In the genomic region with DNA sequence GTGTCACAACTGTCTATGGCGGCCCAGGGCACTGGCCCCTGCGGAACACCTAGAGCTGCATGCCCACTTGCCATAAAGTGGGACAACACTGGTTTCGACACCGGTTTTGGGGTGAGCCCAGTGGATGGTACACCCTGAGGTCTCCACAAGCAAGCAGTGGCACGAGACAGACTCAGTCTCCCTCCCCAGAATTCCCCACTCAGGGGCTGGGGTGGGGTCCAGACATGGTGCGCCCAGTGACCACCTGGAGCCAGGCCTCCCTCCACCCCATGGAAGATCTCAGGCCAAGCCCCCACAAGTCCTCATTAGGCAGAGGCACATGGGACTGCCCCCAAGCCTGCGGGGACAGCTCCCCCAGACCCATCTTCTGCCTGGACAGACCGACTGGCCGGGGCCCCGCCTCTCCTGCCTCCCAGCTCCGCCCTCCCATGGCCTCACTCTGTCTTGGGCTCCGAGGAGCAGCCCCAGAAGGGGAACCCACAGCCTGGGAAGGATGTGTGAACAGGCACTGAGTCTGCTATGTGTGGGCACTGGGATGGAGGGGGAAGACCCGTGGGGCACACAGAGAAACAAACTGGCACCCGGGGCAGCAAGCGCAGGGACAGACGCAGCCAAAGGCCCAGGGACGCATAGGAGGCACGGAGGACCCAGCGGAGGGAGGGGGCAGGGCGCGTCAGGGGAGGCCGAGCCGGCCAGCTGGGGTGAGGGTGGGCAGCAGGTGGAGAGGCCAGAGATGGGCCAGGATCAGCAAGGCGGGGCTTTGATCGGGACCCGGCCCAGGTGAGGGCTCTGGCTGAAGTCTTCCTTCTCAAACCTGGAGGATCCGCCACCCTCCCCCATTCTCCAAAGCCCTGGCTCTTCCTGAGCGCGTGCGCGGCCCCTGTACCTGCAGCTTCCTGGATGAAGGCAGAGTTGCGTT, we compare ENCODE assay signal across 24 cellular contexts. TPM values are rescaled to one million over a fixed set of nuclear protein-coding genes. Genes with fewer than 3 reads are reported as not detected.
DNase-seq lines count a peak whose midpoint lies in the region; ATAC-seq, FAIRE-seq and TF ChIP-seq lines count a peak whose summit lies in the region.
"Had no signal": no experiment of that assay in that cellular context is flagged by ENCODE, and none has a peak within 500 bp of the region (broad histone marks: within the 10 kb centered on the region; RNA-seq: fewer than 3 reads in every experiment).

No MANE protein-coding gene starts in this region.

- H2BK120ac ChIP-seq in mesenchymal stem cell (ENCODE audit: low read depth, low read length), result no peak overlapping the region

- no peaks in the 10 kb centered on the region for H3K9me3 Mint-ChIP-seq in activated T-cell treated with anti-CD3 and anti-CD28 coated beads, Interleukin-2, amount 50 U/mL, for 4 hours
- H3K9me3 Mint-ChIP-seq in activated T-cell treated with anti-CD3 and anti-CD28 coated beads, Interleukin-2, amount 50 U/mL, for 24 hours, result no peaks in the 10 kb centered on the region
- no peaks in the 10 kb centered on the region for H3K9me3 Mint-ChIP-seq in CD4-positive, alpha-beta T cell
- no peaks in the 10 kb centered on the region for H3K9me3 Mint-ChIP-seq in activated T-helper 2 cell treated with anti-CD3 and anti-CD28 coated beads, Interferon-gamma antibody, Interleukin-2, Interleukin-4, amounts not matched to agents 10 μg/mL and 5 μg/mL and 100 μg/mL, durations not matched to agents 14 hours and 24 hours and 36 hours
- no peaks in the 10 kb centered on the region for H3K9me3 Mint-ChIP-seq in naive thymus-derived CD8-positive, alpha-beta T cell
- H3K9me3 Mint-ChIP-seq: CD8-positive, alpha-beta memory T cell; GM23338 had no signal

- no peak overlapping the region for H3K9ac ChIP-seq in mesenchymal stem cell (ENCODE audit: low read length)
- H3K9ac ChIP-seq: KMS-11 had no signal

- no peaks in the 10 kb centered on the region for H3K27me3 Mint-ChIP-seq in activated T-cell treated with anti-CD3 and anti-CD28 coated beads, Interleukin-2, amount 50 U/mL, for 4 hours (ENCODE audit: low read depth)
- no peaks in the 10 kb centered on the region for H3K27me3 Mint-ChIP-seq in activated T-cell treated with anti-CD3 and anti-CD28 coated beads, Interleukin-2, amount 50 U/mL, for 24 hours
- H3K27me3 Mint-ChIP-seq in CD4-positive, alpha-beta T cell, result no peaks in the 10 kb centered on the region
- no peaks in the 10 kb centered on the region for H3K27me3 Mint-ChIP-seq in activated T-helper 2 cell treated with anti-CD3 and anti-CD28 coated beads, Interferon-gamma antibody, Interleukin-2, Interleukin-4, amounts not matched to agents 10 μg/mL and 5 μg/mL and 100 μg/mL, durations not matched to agents 14 hours and 24 hours and 36 hours (ENCODE audit: low read depth)
- H3K27me3 Mint-ChIP-seq in naive thymus-derived CD8-positive, alpha-beta T cell, result no peaks in the 10 kb centered on the region
- H3K27me3 Mint-ChIP-seq: CD8-positive, alpha-beta memory T cell had no signal

- H3K4me3 Mint-ChIP-seq in activated T-cell treated with anti-CD3 and anti-CD28 coated beads, Interleukin-2, amount 50 U/mL, for 4 hours, result peak overlapping the region; percentile 56
- no peak overlapping the region for H3K4me3 Mint-ChIP-seq in activated T-cell treated with anti-CD3 and anti-CD28 coated beads, Interleukin-2, amount 50 U/mL, for 24 hours
- peak overlapping the region; percentile 67 for H3K4me3 Mint-ChIP-seq in CD4-positive, alpha-beta T cell
- peak overlapping the region; percentile 2 for H3K4me3 Mint-ChIP-seq in activated T-helper 2 cell treated with anti-CD3 and anti-CD28 coated beads, Interferon-gamma antibody, Interleukin-2, Interleukin-4, amounts not matched to agents 10 μg/mL and 5 μg/mL and 100 μg/mL, durations not matched to agents 14 hours and 24 hours and 36 hours (ENCODE audit: low read depth)
- peak overlapping the region in 6 of 10 donors; percentile 22 to 67 (median 30) for H3K4me3 Mint-ChIP-seq in naive thymus-derived CD8-positive, alpha-beta T cell

- no peak overlapping the region for H2BK15ac ChIP-seq in mesenchymal stem cell (ENCODE audit: low read depth, poor library complexity, severe bottlenecking)

- POLR2A ChIA-PET in CD4-positive, alpha-beta T cell (lab: Charles Lee), result interaction anchor here (1.2 kb wide), 1 partner anchor 13 kb away, joined by 3 read pairs; no protein-coding TSS in a partner anchor
- POLR2A ChIA-PET in naive thymus-derived CD8-positive, alpha-beta T cell (lab: Charles Lee), result interaction anchor here (1.2 kb wide), 1 partner anchor 16 kb away, joined by 3 read pairs; no protein-coding TSS in a partner anchor

- no peak overlapping the region for H2AFZ ChIP-seq in mesenchymal stem cell (ENCODE audit: low read depth, low read length)
- H2AFZ ChIP-seq: GM23338, PC-9 had no signal

- no peaks in the 10 kb centered on the region for H3K27me3 ChIP-seq in CD4-positive, alpha-beta T cell (ENCODE audit: control insufficient read depth, insufficient read depth, low read length)
- no peaks in the 10 kb centered on the region for H3K27me3 ChIP-seq in mesenchymal stem cell (ENCODE audit: control insufficient read depth in 1 of 2, insufficient read depth in 1 of 2, low read length in 2 of 2)
- H3K27me3 ChIP-seq: BE2C had no signal

- WGBS in mesenchymal stem cell, result 92% methylated on average over 28 of the region's 32 CpGs

- CTCF ChIA-PET in CD4-positive, alpha-beta T cell (lab: Charles Lee), result no interaction called here

- no peak for ATAC-seq in activated T-cell treated with anti-CD3 and anti-CD28 coated beads, Interleukin-2, amount 50 U/mL, for 4 hours
- no peak for ATAC-seq in CD4-positive, alpha-beta T cell (ENCODE audit: poor library complexity)
- ATAC-seq in naive thymus-derived CD8-positive, alpha-beta T cell, result no peak
- ATAC-seq: GM23338, HCT116 had no signal

- TF ChIP-seq CTCF in CD4-positive, alpha-beta T cell (IDR thresholded peaks at IDR 0.05), result no peak

- no peak overlapping the region for H3K14ac ChIP-seq in mesenchymal stem cell (ENCODE audit: low read length in 2 of 2)

- H3K4me2 ChIP-seq in mesenchymal stem cell (ENCODE audit: low read length, poor library complexity, severe bottlenecking), result no peak overlapping the region
- H3K4me2 ChIP-seq: GM23338, KMS-11, PC-9 had no signal

- no peak overlapping the region for H4K8ac ChIP-seq in mesenchymal stem cell (ENCODE audit: low read length)

- H3K27ac Mint-ChIP-seq in activated T-cell treated with anti-CD3 and anti-CD28 coated beads, Interleukin-2, amount 50 U/mL, for 24 hours, result no peak overlapping the region
- H3K27ac Mint-ChIP-seq in CD4-positive, alpha-beta T cell, result no peak overlapping the region
- H3K27ac Mint-ChIP-seq in activated T-helper 2 cell treated with anti-CD3 and anti-CD28 coated beads, Interferon-gamma antibody, Interleukin-2, Interleukin-4, amounts not matched to agents 10 μg/mL and 5 μg/mL and 100 μg/mL, durations not matched to agents 14 hours and 24 hours and 36 hours, result no peak overlapping the region
- no peak overlapping the region for H3K27ac Mint-ChIP-seq in naive thymus-derived CD8-positive, alpha-beta T cell
- H3K27ac Mint-ChIP-seq: GM23338 had no signal

- no peak overlapping the region for H2BK12ac ChIP-seq in mesenchymal stem cell (ENCODE audit: low read length in 2 of 2)

- H3K18ac ChIP-seq in mesenchymal stem cell (ENCODE audit: low read depth in 1 of 2, low read length in 2 of 2), result no peak overlapping the region

- H3K36me3 ChIP-seq in mesenchymal stem cell (ENCODE audit: control insufficient read depth in 1 of 2, insufficient read depth in 2 of 2, low read depth in 1 of 2, low read length in 2 of 2), result peaks cover 13 to 66% of the 10 kb centered on the region in 2 experiments

- no peak overlapping the region for H3K4ac ChIP-seq in mesenchymal stem cell (ENCODE audit: low read depth in 1 of 2, low read length in 2 of 2)

- H2BK5ac ChIP-seq in mesenchymal stem cell (ENCODE audit: low read depth, low read length, poor library complexity, severe bottlenecking), result no peak overlapping the region

- DNase-seq in activated T-cell treated with anti-CD3 and anti-CD28 coated beads, Interleukin-2, amount 50 U/mL, for 4 hours, result no peak
- DNase-seq in activated T-cell treated with anti-CD3 and anti-CD28 coated beads, Interleukin-2, amount 50 U/mL, for 24 hours, result no peak
- no peak for DNase-seq in CD4-positive, alpha-beta T cell
- no peak for DNase-seq in activated T-helper 2 cell treated with anti-CD3 and anti-CD28 coated beads, Interferon-gamma antibody, Interleukin-2, Interleukin-4, amounts not matched to agents 10 μg/mL and 5 μg/mL and 100 μg/mL, durations not matched to agents 14 hours and 24 hours and 36 hours (ENCODE audit: low spot score)
- DNase-seq in naive thymus-derived CD8-positive, alpha-beta T cell, result peak in 1 of 10 donors; percentile 50
- DNase-seq in mesenchymal stem cell (no peak), HTR-8/SVneo (ENCODE audit: insufficient read length, low spot score) (no peak)
- no peak for DNase-seq in stimulated activated CD4-positive, alpha-beta T cell treated with anti-CD3 and anti-CD28 coated beads, Interleukin-2, amount 100 ng/mL, for 48 hours
- DNase-seq: BE2C; CD8-positive, alpha-beta memory T cell; DMS79; MM.1S; NCI-H1105; NCI-H1694; NCI-H510A treated with DMSO at 0.1 percent for 48 hours; NCI-H82; PC-9 had no signal

- intact Hi-C loops in CD4-positive, alpha-beta T cell (cut with DNase I, micrococcal nuclease), result loop anchor here in 1 of 2 experiments (5.0 kb wide), 3 partner anchors 244 to 316 kb away; partner anchors contain the start of genes CHMP6 and FAAP100
- intact Hi-C loops in activated T-helper 2 cell treated with anti-CD3 and anti-CD28 coated beads, Interferon-gamma antibody, Interleukin-2, Interleukin-4, amounts not matched to agents 10 μg/mL and 5 μg/mL and 100 μg/mL, durations not matched to agents 14 hours and 24 hours and 36 hours (cut with micrococcal nuclease), result loop anchor here (5.0 kb wide), 1 partner anchor 251 kb away; no protein-coding TSS in a partner anchor

- peaks cover 39% of the 10 kb centered on the region for H3K4me1 ChIP-seq in mesenchymal stem cell (ENCODE audit: control insufficient read depth, insufficient read depth, low read depth, low read length)
- H3K4me1 ChIP-seq: BE2C had no signal

- peaks cover 4% of the 10 kb centered on the region for H3K36me3 Mint-ChIP-seq in activated T-cell treated with anti-CD3 and anti-CD28 coated beads, Interleukin-2, amount 50 U/mL, for 4 hours (ENCODE audit: insufficient read depth)
- H3K36me3 Mint-ChIP-seq in activated T-cell treated with anti-CD3 and anti-CD28 coated beads, Interleukin-2, amount 50 U/mL, for 24 hours (ENCODE audit: low read depth), result peaks cover 35% of the 10 kb centered on the region
- peaks cover 15% of the 10 kb centered on the region for H3K36me3 Mint-ChIP-seq in CD4-positive, alpha-beta T cell (ENCODE audit: low read depth)
- peaks cover 20% of the 10 kb centered on the region for H3K36me3 Mint-ChIP-seq in activated T-helper 2 cell treated with anti-CD3 and anti-CD28 coated beads, Interferon-gamma antibody, Interleukin-2, Interleukin-4, amounts not matched to agents 10 μg/mL and 5 μg/mL and 100 μg/mL, durations not matched to agents 14 hours and 24 hours and 36 hours (ENCODE audit: low read depth)
- peaks cover 0 to 3% (median 0%) of the 10 kb centered on the region in 3 donors for H3K36me3 Mint-ChIP-seq in naive thymus-derived CD8-positive, alpha-beta T cell

- H4K91ac ChIP-seq in mesenchymal stem cell (ENCODE audit: low read length), result no peak overlapping the region

- H3K9me3 ChIP-seq in CD4-positive, alpha-beta T cell (ENCODE audit: control insufficient read depth, low read length), result no peaks in the 10 kb centered on the region
- H3K9me3 ChIP-seq in mesenchymal stem cell (ENCODE audit: control insufficient read depth, low read length), result no peaks in the 10 kb centered on the region
- H3K9me3 ChIP-seq: BE2C had no signal

- H3K4me1 Mint-ChIP-seq in activated T-cell treated with anti-CD3 and anti-CD28 coated beads, Interleukin-2, amount 50 U/mL, for 4 hours (ENCODE audit: low read depth), result peaks cover 27% of the 10 kb centered on the region
- H3K4me1 Mint-ChIP-seq in activated T-cell treated with anti-CD3 and anti-CD28 coated beads, Interleukin-2, amount 50 U/mL, for 24 hours (ENCODE audit: low read depth), result peaks cover 26% of the 10 kb centered on the region
- peaks cover 36% of the 10 kb centered on the region for H3K4me1 Mint-ChIP-seq in CD4-positive, alpha-beta T cell (ENCODE audit: low read depth)
- H3K4me1 Mint-ChIP-seq in activated T-helper 2 cell treated with anti-CD3 and anti-CD28 coated beads, Interferon-gamma antibody, Interleukin-2, Interleukin-4, amounts not matched to agents 10 μg/mL and 5 μg/mL and 100 μg/mL, durations not matched to agents 14 hours and 24 hours and 36 hours (ENCODE audit: low read depth), result peaks cover 13% of the 10 kb centered on the region
- peaks cover 10 to 41% (median 33%) of the 10 kb centered on the region in 4 donors for H3K4me1 Mint-ChIP-seq in naive thymus-derived CD8-positive, alpha-beta T cell

- no peak overlapping the region for H2AK5ac ChIP-seq in mesenchymal stem cell (ENCODE audit: low read length, severe bottlenecking)

- H3K79me1 ChIP-seq in mesenchymal stem cell (replicated peaks; ENCODE audit: low read length, poor library complexity, severe bottlenecking), result peaks cover 69% of the 10 kb centered on the region

- no peak for FAIRE-seq in HTR-8/SVneo (lab: Jason Lieb, UNC)
- FAIRE-seq: D721Med, G401.6, GM12891 had no signal

- H3K23ac ChIP-seq in mesenchymal stem cell (ENCODE audit: low read length in 2 of 2), result peak overlapping the region in 1 of 2 experiments; percentile 11

- H3K27ac ChIP-seq in CD4-positive, alpha-beta T cell (ENCODE audit: low read depth, low read length), result no peak overlapping the region
- no peak overlapping the region for H3K27ac ChIP-seq in mesenchymal stem cell (ENCODE audit: low read length, poor library complexity, severe bottlenecking)
- H3K27ac ChIP-seq: 22Rv1, KMS-11, PC-9 had no signal

- H3K4me3 ChIP-seq in mesenchymal stem cell (ENCODE audit: insufficient read depth in 1 of 2, low read depth in 1 of 2, low read length in 2 of 2), result no peak overlapping the region
- H3K4me3 ChIP-seq: GM23338, PC-9 had no signal

RNA-seq across cellular contexts. Expression of gene TEPSIN, which starts 2.8 kb away (rescaled TPM):
- 10 to 100 TPM; 42.7 to 52.2 (median 47.4) TPM for total RNA-seq in activated T-cell treated with anti-CD3 and anti-CD28 coated beads, Interleukin-2, amount 50 U/mL, for 4 hours
- 10 to 100 TPM; 68.2 to 74.4 TPM for total RNA-seq in CD4-positive, alpha-beta T cell
- 33.4 and 39.1 TPM in 2 replicates for total RNA-seq in activated T-helper 2 cell treated with anti-CD3 and anti-CD28 coated beads, Interferon-gamma antibody, Interleukin-2, Interleukin-4, amounts not matched to agents 10 μg/mL and 5 μg/mL and 100 μg/mL, durations not matched to agents 14 hours and 24 hours and 36 hours
- 100 to 1,000 TPM; 122 to 136 TPM for total RNA-seq in naive thymus-derived CD8-positive, alpha-beta T cell
- polyA plus RNA-seq in naive thymus-derived CD8-positive, alpha-beta T cell, result 1 to 10 TPM; 2.7 to 2.8 (median 2.8) TPM
- 17.7 TPM for polyA plus RNA-seq in mesenchymal stem cell (2013, experiment 1 of 2)
- polyA plus RNA-seq in mesenchymal stem cell (2013, experiment 2 of 2), result 18.9 TPM

RNA-seq across cellular contexts. Expression of gene NDUFAF8, which starts 3.0 kb away (rescaled TPM):
- 100 to 1,000 TPM; 123 to 144 (median 143) TPM for total RNA-seq in activated T-cell treated with anti-CD3 and anti-CD28 coated beads, Interleukin-2, amount 50 U/mL, for 4 hours
- total RNA-seq in CD4-positive, alpha-beta T cell, result 10 to 100 TPM; 34.6 to 38.6 TPM
- 57.7 and 58.1 TPM in 2 replicates for total RNA-seq in activated T-helper 2 cell treated with anti-CD3 and anti-CD28 coated beads, Interferon-gamma antibody, Interleukin-2, Interleukin-4, amounts not matched to agents 10 μg/mL and 5 μg/mL and 100 μg/mL, durations not matched to agents 14 hours and 24 hours and 36 hours
- total RNA-seq in naive thymus-derived CD8-positive, alpha-beta T cell, result 10 to 100 TPM; 50.8 to 53.3 TPM
- polyA plus RNA-seq in naive thymus-derived CD8-positive, alpha-beta T cell, result 100 to 1,000 TPM in 2 of 3 donors, 10 to 100 TPM in 1; 85.2 to 135 (median 107) TPM
- 206 TPM for polyA plus RNA-seq in mesenchymal stem cell (2013, experiment 1 of 2)
- polyA plus RNA-seq in mesenchymal stem cell (2013, experiment 2 of 2), result 215 TPM

RNA-seq across cellular contexts. Expression of gene CEP131, which starts 13.3 kb away (rescaled TPM):
- total RNA-seq in activated T-cell treated with anti-CD3 and anti-CD28 coated beads, Interleukin-2, amount 50 U/mL, for 4 hours, result 10 to 100 TPM; 12.3 to 12.8 (median 12.7) TPM
- total RNA-seq in CD4-positive, alpha-beta T cell, result 10 to 100 TPM; 11.2 to 12.3 TPM
- total RNA-seq in activated T-helper 2 cell treated with anti-CD3 and anti-CD28 coated beads, Interferon-gamma antibody, Interleukin-2, Interleukin-4, amounts not matched to agents 10 μg/mL and 5 μg/mL and 100 μg/mL, durations not matched to agents 14 hours and 24 hours and 36 hours, result 14.0 and 14.8 TPM in 2 replicates
- total RNA-seq in naive thymus-derived CD8-positive, alpha-beta T cell, result 10 to 100 TPM; 10.3 to 12.0 TPM
- polyA plus RNA-seq in naive thymus-derived CD8-positive, alpha-beta T cell, result 1 to 10 TPM; 1.1 to 4.4 (median 4.2) TPM
- 4.5 TPM for polyA plus RNA-seq in mesenchymal stem cell (2013, experiment 1 of 2)
- 4.3 TPM for polyA plus RNA-seq in mesenchymal stem cell (2013, experiment 2 of 2)

RNA-seq across cellular contexts. Expression of gene SLC38A10, which starts 59.0 kb away (rescaled TPM):
- 10 to 100 TPM; 45.7 to 58.6 (median 53.9) TPM for total RNA-seq in activated T-cell treated with anti-CD3 and anti-CD28 coated beads, Interleukin-2, amount 50 U/mL, for 4 hours
- 10 to 100 TPM; 22.8 to 26.4 TPM for total RNA-seq in CD4-positive, alpha-beta T cell
- 102 and 116 TPM in 2 replicates for total RNA-seq in activated T-helper 2 cell treated with anti-CD3 and anti-CD28 coated beads, Interferon-gamma antibody, Interleukin-2, Interleukin-4, amounts not matched to agents 10 μg/mL and 5 μg/mL and 100 μg/mL, durations not matched to agents 14 hours and 24 hours and 36 hours
- total RNA-seq in naive thymus-derived CD8-positive, alpha-beta T cell, result 10 to 100 TPM; 59.3 to 60.9 TPM
- polyA plus RNA-seq in naive thymus-derived CD8-positive, alpha-beta T cell, result 10 to 100 TPM; 32.6 to 53.8 (median 39.7) TPM
- 54.5 TPM for polyA plus RNA-seq in mesenchymal stem cell (2013, experiment 1 of 2)
- polyA plus RNA-seq in mesenchymal stem cell (2013, experiment 2 of 2), result 52.5 TPM
